22 cellular contexts compared by ENCODE assay signal in the genomic region with DNA sequence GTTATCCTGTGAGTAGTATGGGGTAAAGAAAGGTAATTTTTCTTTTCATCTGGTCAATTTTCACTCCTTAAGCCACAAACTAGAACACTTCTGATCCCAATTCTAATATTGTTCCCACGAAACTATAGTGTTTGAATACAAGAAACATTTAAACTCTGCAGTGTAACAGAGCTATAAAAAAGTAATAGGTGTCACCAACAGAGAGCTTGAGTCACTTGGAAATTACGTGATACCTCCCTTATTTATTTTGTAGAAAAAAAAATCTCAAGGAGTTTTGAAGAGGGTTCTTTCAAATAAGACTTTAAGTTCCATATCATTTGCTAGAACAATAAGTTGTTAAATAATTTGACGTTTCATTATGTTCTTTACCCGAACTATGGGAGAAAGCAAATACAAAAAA.
"Had no signal": no experiment of that assay in that cellular context is flagged by ENCODE, and none has a peak within 500 bp of the region (broad histone marks: within the 10 kb centered on the region; RNA-seq: fewer than 3 reads in every experiment).

No MANE protein-coding gene starts in this region.

- H3K27ac Mint-ChIP-seq: dendritic cell treated with granulocyte-macrophage colony-stimulating factor and Interleukin-4, amounts not matched to agents 40 ng/mL and 50 ng/mL, for 4 days; effector memory CD8-positive, alpha-beta T cell; immature natural killer cell; mesothelial cell of epicardium; naive B cell had no signal

- H3K79me2 ChIP-seq: hepatocyte had no signal

- H3K36me3 ChIP-seq: esophagus muscularis mucosa, gastroesophageal sphincter, heart left ventricle, lower lobe of right lung had no signal

- H3K4me3 Mint-ChIP-seq: dendritic cell treated with granulocyte-macrophage colony-stimulating factor and Interleukin-4, amounts not matched to agents 40 ng/mL and 50 ng/mL, for 4 days; effector memory CD8-positive, alpha-beta T cell; immature natural killer cell; mesothelial cell of epicardium; naive B cell had no signal

- H2AFZ ChIP-seq: hepatocyte had no signal

- H3K4me1 Mint-ChIP-seq: immature natural killer cell, naive B cell had no signal

- H3K27ac ChIP-seq: esophagus muscularis mucosa, foreskin keratinocyte, gastroesophageal sphincter, heart left ventricle, hepatocyte, lower lobe of right lung had no signal

- H3K9me3 ChIP-seq: esophagus muscularis mucosa, gastroesophageal sphincter, lower lobe of right lung had no signal

- H3K4me3 ChIP-seq: esophagus muscularis mucosa, gastroesophageal sphincter, heart left ventricle, hepatocyte, lower lobe of right lung, mucosa of descending colon had no signal

- ATAC-seq: effector memory CD8-positive, alpha-beta T cell; foreskin keratinocyte; gastroesophageal sphincter; heart left ventricle; left colon; left lobe of liver; left ventricle myocardium superior; mucosa of descending colon had no signal

- H3K27me3 ChIP-seq: esophagus muscularis mucosa, foreskin keratinocyte, gastroesophageal sphincter, heart left ventricle, hepatocyte had no signal

- H3K27me3 Mint-ChIP-seq: dendritic cell treated with granulocyte-macrophage colony-stimulating factor and Interleukin-4, amounts not matched to agents 40 ng/mL and 50 ng/mL, for 4 days; effector memory CD8-positive, alpha-beta T cell; naive B cell had no signal

- H3K36me3 Mint-ChIP-seq: immature natural killer cell, naive B cell had no signal

- DNase-seq: cortex of kidney; effector CD8-positive, alpha-beta T cell; effector memory CD8-positive, alpha-beta T cell; foreskin keratinocyte; heart left ventricle; hypothalamus; immature natural killer cell; islet precursor cell; kidney; kidney glomerular epithelial cell; left colon; left ventricle myocardium superior; lower lobe of right lung; mesenchymal stem cell; mucosa of descending colon; naive B cell had no signal

- H3K4me2 ChIP-seq: hepatocyte had no signal

- H3K4me1 ChIP-seq: esophagus muscularis mucosa, foreskin keratinocyte, gastroesophageal sphincter, heart left ventricle, lower lobe of right lung had no signal
